ENCODE assay signal across 23 cellular contexts in the genomic region with DNA sequence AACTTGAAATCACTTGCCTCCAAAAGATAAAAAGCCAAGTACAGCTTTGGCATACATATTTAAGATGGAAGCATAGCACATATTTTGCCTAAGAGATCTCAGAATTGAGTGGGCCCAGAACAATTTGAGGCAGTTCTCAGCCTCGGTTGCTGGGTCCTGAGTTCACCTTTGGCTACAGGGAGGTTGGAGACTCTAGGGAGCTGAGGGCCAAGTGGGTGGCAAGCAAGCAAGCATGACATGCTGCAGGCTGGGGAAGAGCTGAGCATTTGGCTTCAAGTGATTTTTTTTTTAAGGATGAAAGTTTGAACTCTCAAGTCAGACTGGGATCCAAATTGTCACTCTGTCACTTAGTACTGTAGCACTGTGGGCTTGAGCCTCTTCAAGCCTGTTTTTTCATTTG.
"Had no signal": no experiment of that assay in that cellular context is flagged by ENCODE, and none has a peak within 500 bp of the region (broad histone marks: within the 10 kb centered on the region; RNA-seq: fewer than 3 reads in every experiment).

No MANE protein-coding gene starts in this region.

- H3K9ac ChIP-seq: KMS-11, SK-N-SH had no signal

- DNase-seq: IMR-90, Kasumi-1, MG63, NCI-H1092, NCI-H1436, NCI-H187, NCI-H2029, NCI-H2081 treated with DMSO at 0.1 percent for 48 hours, NCI-H2171, NCI-H226, NCI-H446, NCI-H510A, NCI-H524 treated with DMSO at 0.1 percent for 48 hours, NCI-H774, Right ventricle myocardium superior, RPMI8226, SIG-M5, SK-N-SH, SW 1271 had no signal

- H3K4me3 ChIP-seq: MG63, SJSA1 had no signal

- ATAC-seq: HepG2 had no signal

- H3K9me3 ChIP-seq: MG63, SJSA1, SK-N-SH had no signal

- H3K4me2 ChIP-seq: KMS-11, SK-N-SH had no signal

- H3K36me3 ChIP-seq: MG63, SJSA1 had no signal

- H3K27ac ChIP-seq: KMS-11, SJSA1 had no signal

- H3K27me3 ChIP-seq: MG63, SJSA1 had no signal

- FAIRE-seq: HepG2, RCC 7860 had no signal

- H3K4me1 ChIP-seq: SJSA1 had no signal
